8 cellular contexts compared by ENCODE assay signal in genomic region chr12:13362260-13362841, GRCh38.
DNase-seq lines count a peak whose midpoint lies in the region; ATAC-seq and TF ChIP-seq lines count a peak whose summit lies in the region.

No MANE protein-coding gene starts in this region.

- intact Hi-C loops in breast epithelium (cut with DNase I; ENCODE audit: low total_unique reads) = no loop called here

- no peaks in the 10 kb centered on the region for H3K27me3 ChIP-seq in breast epithelium

- H3K4me1 ChIP-seq in breast epithelium = no peaks in the 10 kb centered on the region

- H3K9me3 ChIP-seq in breast epithelium = no peaks in the 10 kb centered on the region

- DNase-seq in GM03348 (ENCODE audit: low spot score) = peak; percentile 74
- DNase-seq in SHP77 (lab: John Stamatoyannopoulos, UW) = peak; percentile 4 to 28
- DNase-seq in breast epithelium (ENCODE audit: low spot score in 2 of 2) = peak in 1 of 2 donors; percentile 55
- peak; percentile 40 for DNase-seq in kidney glomerular epithelial cell (lab: John Stamatoyannopoulos, UW)
- peak in 2 of 3 experiments; percentile 5 to 10 for DNase-seq in stimulated activated CD4-positive, alpha-beta T cell treated with anti-CD3 and anti-CD28 coated beads, TNF-alpha, amount 100 ng/mL, for 4 hours (ENCODE audit: low read depth in 3 of 3)

- H3K4me3 ChIP-seq in breast epithelium = no peak overlapping the region

- H3K27ac ChIP-seq in breast epithelium = no peak overlapping the region

- H3K36me3 ChIP-seq in breast epithelium = no peaks in the 10 kb centered on the region

- no peak for TF ChIP-seq POLR2A in breast epithelium (IDR thresholded peaks at IDR 0.05)

- ATAC-seq in GM21786 (IDR thresholded peaks at IDR 0.05; ENCODE audit: unreplicated experiment) = peak; percentile 99
- no peak for ATAC-seq in HG03135 (IDR thresholded peaks at IDR 0.05; ENCODE audit: unreplicated experiment)

- TF ChIP-seq CTCF in LNCAP (IDR thresholded peaks at IDR 0.05) (peak; percentile 96), breast epithelium (IDR thresholded peaks at IDR 0.05) (peak; percentile 15 to 32 (median 31))
